ENCODE assay signal across 21 cellular contexts in genomic region chr6:15926256-15926655, GRCh38.
"Had no signal": no experiment of that assay in that cellular context is flagged by ENCODE, and none has a peak within 500 bp of the region (broad histone marks: within the 10 kb centered on the region; RNA-seq: fewer than 3 reads in every experiment).

No MANE protein-coding gene starts in this region.

- H3K4me1 ChIP-seq: transverse colon, uterus had no signal

- H3K27ac ChIP-seq: transverse colon, uterus had no signal

- H3K27me3 ChIP-seq: transverse colon, uterus had no signal

- H3K36me3 ChIP-seq: transverse colon, uterus had no signal

- H3K4me3 ChIP-seq: transverse colon, uterus had no signal

- DNase-seq: activated CD4-positive, alpha-beta T cell treated with anti-CD3 and anti-CD28 coated beads for 1 hour; activated CD4-positive, alpha-beta T cell treated with anti-CD3 and anti-CD28 coated beads, Interleukin-2, amount 50 U/mL, for 1 hour; activated CD8-positive, alpha-beta memory T cell treated with anti-CD3 and anti-CD28 coated beads for 24 hours; activated CD8-positive, alpha-beta memory T cell treated with anti-CD3 and anti-CD28 coated beads, Interleukin-2, amount 50 U/mL, for 4 hours; activated T-cell treated with anti-CD3 and anti-CD28 coated beads, Interleukin-2, amount 50 U/mL, for 24 hours; central memory CD4-positive, alpha-beta T cell; effector memory CD8-positive, alpha-beta T cell; foreskin melanocyte; hypothalamus; left ventricle myocardium superior; mammary epithelial cell; midbrain; natural killer cell; stimulated activated CD4-positive, alpha-beta T cell treated with anti-CD3 and anti-CD28 coated beads, Interleukin-12 subunit alpha, Interleukin-12 subunit beta, amount 100 ng/mL, for 4 hours; stimulated activated CD4-positive, alpha-beta T cell treated with anti-CD3 and anti-CD28 coated beads, Interleukin-4, amount 100 ng/mL, for 4 hours; stimulated activated naive CD8-positive, alpha-beta T cell treated with anti-CD3 and anti-CD28 coated beads, Interleukin-15, amount 100 ng/mL, for 72 hours; transverse colon; uterus had no signal

- ATAC-seq: activated naive CD4-positive, alpha-beta T cell treated with anti-CD3 and anti-CD28 coated beads, Interleukin-2, amount 50 U/mL, for 72 hours; activated T-helper 17 cell treated with anti-CD3 and anti-CD28 coated beads, Interleukin-2, amount 50 U/mL, for 72 hours; effector memory CD8-positive, alpha-beta T cell; esophagus mucosa; left ventricle myocardium superior; natural killer cell; stimulated activated naive CD8-positive, alpha-beta T cell treated with anti-CD3 and anti-CD28 coated beads, Interleukin-15, amount 100 ng/mL, for 72 hours had no signal

- H3K9me3 ChIP-seq: uterus had no signal
